10 cellular contexts compared by ENCODE assay signal in the genomic region with DNA sequence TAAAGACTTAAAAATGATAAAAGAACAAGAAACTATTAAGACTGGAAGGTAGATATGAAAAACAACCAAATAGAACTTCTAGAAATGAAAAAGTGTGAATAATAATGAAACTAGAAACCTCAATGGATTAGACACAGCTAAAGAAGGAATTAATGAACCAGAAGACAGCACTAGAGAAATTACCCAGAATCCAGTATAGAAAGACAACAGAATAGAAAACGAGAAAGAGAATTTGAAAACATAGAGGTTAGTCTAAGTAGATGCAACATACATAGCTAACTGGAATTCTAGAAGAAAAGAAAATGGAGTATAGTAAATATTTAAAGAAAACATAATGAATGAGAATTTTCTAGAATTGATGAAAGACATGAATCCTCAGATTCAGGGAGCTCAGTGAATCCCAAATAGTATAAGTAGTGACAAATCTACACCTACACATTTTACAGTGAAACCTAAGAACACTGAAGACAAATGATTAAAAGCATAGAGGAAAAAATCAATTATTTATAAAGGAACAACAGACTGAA.
"Had no signal": no experiment of that assay in that cellular context is flagged by ENCODE, and none has a peak within 500 bp of the region (broad histone marks: within the 10 kb centered on the region; RNA-seq: fewer than 3 reads in every experiment).

No MANE protein-coding gene starts in this region.

- H3K27ac ChIP-seq: GM23248, HL-60 had no signal

- DNase-seq: GM23248, GOT3, H9, HCEC 1CT, HFFc6, KG1 had no signal

- FAIRE-seq: H54, HepG2 had no signal

- H2AFZ ChIP-seq: GM23248 had no signal

- H3K27ac Mint-ChIP-seq: H9, HFFc6, IgD-negative memory B cell had no signal

- ATAC-seq: HepG2 had no signal

- H3K36me3 Mint-ChIP-seq: IgD-negative memory B cell had no signal

- H3K9ac ChIP-seq: GM23248 had no signal

- H3K4me3 Mint-ChIP-seq: H9, HFFc6 had no signal

- H3K4me1 Mint-ChIP-seq: IgD-negative memory B cell had no signal

- H3K4me3 ChIP-seq: GM23248 had no signal
